ENCODE assay signal across 20 cellular contexts in the genomic region with DNA sequence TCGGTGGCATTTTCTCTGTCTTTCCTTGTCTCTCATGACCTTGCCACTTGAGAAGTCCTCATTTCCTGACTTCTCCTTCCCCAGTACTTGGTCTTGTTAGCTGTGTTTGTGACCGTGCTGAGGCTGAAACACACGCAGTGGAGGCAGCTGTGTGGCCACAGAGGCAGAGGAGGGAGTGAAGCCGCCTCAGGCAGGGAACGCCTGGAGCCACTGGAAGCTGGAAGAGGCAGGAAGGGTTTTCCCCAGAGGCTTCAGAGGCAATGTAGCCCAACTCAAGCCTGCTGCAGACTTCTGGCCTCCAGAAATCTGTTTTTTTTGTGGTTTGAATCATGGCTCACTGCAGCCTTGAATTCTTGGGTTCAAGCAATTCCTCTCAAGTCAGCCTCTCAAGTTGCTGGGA. TPM values are rescaled to one million over a fixed set of nuclear protein-coding genes. Genes with fewer than 3 reads are reported as not detected.
DNase-seq lines count a peak whose midpoint lies in the region; ATAC-seq and TF ChIP-seq lines count a peak whose summit lies in the region.
"Had no signal": no experiment of that assay in that cellular context is flagged by ENCODE, and none has a peak within 500 bp of the region (broad histone marks: within the 10 kb centered on the region; RNA-seq: fewer than 3 reads in every experiment).

No MANE protein-coding gene starts in this region.

- WGBS in sigmoid colon, 2 donors = 86 to 89% methylated on average over 5 of the region's 5 CpGs

- H3K4me3 Mint-ChIP-seq in activated naive CD4-positive, alpha-beta T cell treated with anti-CD3 and anti-CD28 coated beads, Interleukin-2, amount 10 ng/mL, durations not matched to agents 7 days and 5 days = no peak overlapping the region
- H3K4me3 Mint-ChIP-seq: activated CD4-positive, alpha-beta T cell treated with anti-CD3 and anti-CD28 coated beads, Interleukin-2, amount 10 ng/mL, durations not matched to agents 24 days and 14 days; activated naive CD8-positive, alpha-beta T cell treated with anti-CD3 and anti-CD28 coated beads, Interleukin-2, amount 10 ng/mL, durations not matched to agents 7 days and 5 days; activated T-helper 17 cell treated with anti-CD3 and anti-CD28 coated beads, Interleukin-2, amount 50 U/mL, for 72 hours; CD4-positive, CD25-positive, alpha-beta regulatory T cell; GM23338 had no signal

- no peak for TF ChIP-seq CTCF in sigmoid colon (IDR thresholded peaks at IDR 0.05)
- no peak for TF ChIP-seq CTCF in GM13977 (IDR thresholded peaks at IDR 0.05; ENCODE audit: extremely low read depth, insufficient read depth, missing control alignments)

- H3K27me3 ChIP-seq in sigmoid colon = no peaks in the 10 kb centered on the region

- no peaks in the 10 kb centered on the region for H3K36me3 Mint-ChIP-seq in activated naive CD4-positive, alpha-beta T cell treated with anti-CD3 and anti-CD28 coated beads, Interleukin-2, amount 10 ng/mL, durations not matched to agents 7 days and 5 days
- H3K36me3 Mint-ChIP-seq: activated naive CD8-positive, alpha-beta T cell treated with anti-CD3 and anti-CD28 coated beads, Interleukin-2, amount 10 ng/mL, durations not matched to agents 7 days and 5 days; CD4-positive, CD25-positive, alpha-beta regulatory T cell had no signal

- no peak overlapping the region for H3K4me3 ChIP-seq in sigmoid colon
- H3K4me3 ChIP-seq: GM12878, GM23338 had no signal

- peak overlapping the region; percentile 2 for H3K27ac ChIP-seq in cingulate gyrus (ENCODE audit: low read depth, low read length)
- no peak overlapping the region for H3K27ac ChIP-seq in sigmoid colon

- H3K36me3 ChIP-seq in sigmoid colon = no peaks in the 10 kb centered on the region

- CTCF ChIA-PET in activated naive CD4-positive, alpha-beta T cell treated with anti-CD3 and anti-CD28 coated beads, Interleukin-2, amount 10 ng/mL, durations not matched to agents 7 days and 5 days (lab: Charles Lee) = no interaction called here

- peak; percentile 96 for ATAC-seq in left ventricle myocardium superior
- no peak for ATAC-seq in HG02763 (IDR thresholded peaks at IDR 0.05; ENCODE audit: unreplicated experiment)
- ATAC-seq: activated T-helper 17 cell treated with anti-CD3 and anti-CD28 coated beads, Interleukin-2, amount 50 U/mL, for 72 hours; GM12878; GM23338 had no signal

- H3K4me1 Mint-ChIP-seq in activated naive CD4-positive, alpha-beta T cell treated with anti-CD3 and anti-CD28 coated beads, Interleukin-2, amount 10 ng/mL, durations not matched to agents 7 days and 5 days = no peaks in the 10 kb centered on the region
- H3K4me1 Mint-ChIP-seq: activated CD4-positive, alpha-beta T cell treated with anti-CD3 and anti-CD28 coated beads, Interleukin-2, amount 10 ng/mL, durations not matched to agents 24 days and 14 days; GM23338 had no signal

- TF ChIP-seq POLR2A in sigmoid colon (IDR thresholded peaks at IDR 0.05) = no peak

- intact Hi-C loops in left ventricle myocardium superior (cut with micrococcal nuclease) (no loop called here), sigmoid colon (cut with DNase I) (no loop called here)

- H3K9me3 ChIP-seq in sigmoid colon = no peaks in the 10 kb centered on the region

- peaks cover 11% of the 10 kb centered on the region for H3K27me3 Mint-ChIP-seq in activated naive CD4-positive, alpha-beta T cell treated with anti-CD3 and anti-CD28 coated beads, Interleukin-2, amount 10 ng/mL, durations not matched to agents 7 days and 5 days
- H3K27me3 Mint-ChIP-seq: activated CD4-positive, alpha-beta T cell treated with anti-CD3 and anti-CD28 coated beads, Interleukin-2, amount 10 ng/mL, durations not matched to agents 24 days and 14 days had no signal

- in situ Hi-C loops in GM13977 (cut with MboI; ENCODE audit: low pct_unique_long_range_greater_than_20kb, low sequenced_read_pairs, unreplicated experiment) = no loop called here

- H3K27ac Mint-ChIP-seq in activated naive CD4-positive, alpha-beta T cell treated with anti-CD3 and anti-CD28 coated beads, Interleukin-2, amount 10 ng/mL, durations not matched to agents 7 days and 5 days = no peak overlapping the region
- H3K27ac Mint-ChIP-seq: activated CD4-positive, alpha-beta T cell treated with anti-CD3 and anti-CD28 coated beads, Interleukin-2, amount 10 ng/mL, durations not matched to agents 24 days and 14 days; activated naive CD8-positive, alpha-beta T cell treated with anti-CD3 and anti-CD28 coated beads, Interleukin-2, amount 10 ng/mL, durations not matched to agents 7 days and 5 days; activated T-helper 17 cell treated with anti-CD3 and anti-CD28 coated beads, Interleukin-2, amount 50 U/mL, for 72 hours; CD4-positive, CD25-positive, alpha-beta regulatory T cell; GM23338 had no signal

- H3K9me3 Mint-ChIP-seq in activated naive CD4-positive, alpha-beta T cell treated with anti-CD3 and anti-CD28 coated beads, Interleukin-2, amount 10 ng/mL, durations not matched to agents 7 days and 5 days = no peaks in the 10 kb centered on the region
- H3K9me3 Mint-ChIP-seq: activated CD4-positive, alpha-beta T cell treated with anti-CD3 and anti-CD28 coated beads, Interleukin-2, amount 10 ng/mL, durations not matched to agents 24 days and 14 days; activated naive CD8-positive, alpha-beta T cell treated with anti-CD3 and anti-CD28 coated beads, Interleukin-2, amount 10 ng/mL, durations not matched to agents 7 days and 5 days; activated T-helper 17 cell treated with anti-CD3 and anti-CD28 coated beads, Interleukin-2, amount 50 U/mL, for 72 hours had no signal

- H3K4me1 ChIP-seq in sigmoid colon = no peaks in the 10 kb centered on the region

- TF ChIP-seq EP300 in sigmoid colon (IDR thresholded peaks at IDR 0.05) = no peak

- DNase-seq in GM04504 (ENCODE audit: low read depth) (peak; percentile 27), left ventricle myocardium superior (peak; percentile 83), sigmoid colon (peak; percentile 71), GM13977 (ENCODE audit: low spot score) (no peak), dermis blood vessel endothelial cell (no peak)
- no peak for DNase-seq in activated naive CD4-positive, alpha-beta T cell treated with anti-CD3 and anti-CD28 coated beads, Interleukin-2, amount 10 ng/mL, durations not matched to agents 7 days and 5 days
- DNase-seq: activated CD4-positive, alpha-beta T cell treated with anti-CD3 and anti-CD28 coated beads, Interleukin-2, amount 10 ng/mL, durations not matched to agents 24 days and 14 days; activated naive CD8-positive, alpha-beta T cell treated with anti-CD3 and anti-CD28 coated beads, Interleukin-2, amount 10 ng/mL, durations not matched to agents 7 days and 5 days; CD4-positive, CD25-positive, alpha-beta regulatory T cell; foreskin melanocyte; GF-D8; NCI-H1436; NCI-H526; retina; T-helper 1 cell had no signal

RNA-seq across cellular contexts. Expression of gene ARGLU1, which starts 29.3 kb away (rescaled TPM):
- 32.4 TPM for total RNA-seq in left ventricle myocardium superior
- total RNA-seq in sigmoid colon = 100 to 1,000 TPM in 2 of 4 donors, 10 to 100 TPM in 2; 88.1 to 196 (median 98.6) TPM
- 10 to 100 TPM in 2 of 3 donors, 1 to 10 TPM in 1; 7.8 to 87.9 (median 59.2) TPM for polyA plus RNA-seq in sigmoid colon
- total RNA-seq in dermis blood vessel endothelial cell = 51.0 and 71.6 TPM in 2 replicates

Comparison
In these comparisons a context has a peak if more than half of its experiments do, and no peak if none do; other contexts are left out.
1. DNase-seq: peak in GM04504 (single experiment), left ventricle myocardium superior (single experiment) and sigmoid colon (single experiment); none in activated naive CD4-positive, alpha-beta T cell treated with anti-CD3 and anti-CD28 coated beads, Interleukin-2, amount 10 ng/mL, durations not matched to agents 7 days and 5 days (single experiment), GM13977 (single experiment) and dermis blood vessel endothelial cell (single experiment).